Comparison of ENCODE assay signal across 1 cellular context in genomic region chr13:82751221-82751620, GRCh38.
TF ChIP-seq lines count a peak whose summit lies in the region.

No MANE protein-coding gene starts in this region.

TF ChIP-seq in GM23338, 12 proteins besides CTCF, POLR2A, EP300 and RAD21 (continued from another document):
- TF ChIP-seq ZNF462 (CRISPR knock-in tag; IDR thresholded peaks at IDR 0.05) (no peak), EZH2 (IDR thresholded peaks at IDR 0.05; ENCODE audit: low read depth, unreplicated experiment) (no peak), STAT1 (IDR thresholded peaks at IDR 0.05; ENCODE audit: unreplicated experiment) (no peak), EZH2phosphoT487 (IDR thresholded peaks at IDR 0.05; ENCODE audit: unreplicated experiment) (no peak), ZNF331 (CRISPR knock-in tag; IDR thresholded peaks at IDR 0.05; ENCODE audit: low read depth) (no peak), JUNB (IDR thresholded peaks at IDR 0.05; ENCODE audit: unreplicated experiment) (no peak), ZNF114 (CRISPR knock-in tag; IDR thresholded peaks at IDR 0.05) (no peak), CREB1 (CRISPR knock-in tag; IDR thresholded peaks at IDR 0.05; ENCODE audit: low read depth) (no peak)
- TF ChIP-seq, protein P1, sequence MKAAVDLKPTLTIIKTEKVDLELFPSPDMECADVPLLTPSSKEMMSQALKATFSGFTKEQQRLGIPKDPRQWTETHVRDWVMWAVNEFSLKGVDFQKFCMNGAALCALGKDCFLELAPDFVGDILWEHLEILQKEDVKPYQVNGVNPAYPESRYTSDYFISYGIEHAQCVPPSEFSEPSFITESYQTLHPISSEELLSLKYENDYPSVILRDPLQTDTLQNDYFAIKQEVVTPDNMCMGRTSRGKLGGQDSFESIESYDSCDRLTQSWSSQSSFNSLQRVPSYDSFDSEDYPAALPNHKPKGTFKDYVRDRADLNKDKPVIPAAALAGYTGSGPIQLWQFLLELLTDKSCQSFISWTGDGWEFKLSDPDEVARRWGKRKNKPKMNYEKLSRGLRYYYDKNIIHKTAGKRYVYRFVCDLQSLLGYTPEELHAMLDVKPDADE (IDR thresholded peaks at IDR 0.05), result no peak
